In the genomic region with DNA sequence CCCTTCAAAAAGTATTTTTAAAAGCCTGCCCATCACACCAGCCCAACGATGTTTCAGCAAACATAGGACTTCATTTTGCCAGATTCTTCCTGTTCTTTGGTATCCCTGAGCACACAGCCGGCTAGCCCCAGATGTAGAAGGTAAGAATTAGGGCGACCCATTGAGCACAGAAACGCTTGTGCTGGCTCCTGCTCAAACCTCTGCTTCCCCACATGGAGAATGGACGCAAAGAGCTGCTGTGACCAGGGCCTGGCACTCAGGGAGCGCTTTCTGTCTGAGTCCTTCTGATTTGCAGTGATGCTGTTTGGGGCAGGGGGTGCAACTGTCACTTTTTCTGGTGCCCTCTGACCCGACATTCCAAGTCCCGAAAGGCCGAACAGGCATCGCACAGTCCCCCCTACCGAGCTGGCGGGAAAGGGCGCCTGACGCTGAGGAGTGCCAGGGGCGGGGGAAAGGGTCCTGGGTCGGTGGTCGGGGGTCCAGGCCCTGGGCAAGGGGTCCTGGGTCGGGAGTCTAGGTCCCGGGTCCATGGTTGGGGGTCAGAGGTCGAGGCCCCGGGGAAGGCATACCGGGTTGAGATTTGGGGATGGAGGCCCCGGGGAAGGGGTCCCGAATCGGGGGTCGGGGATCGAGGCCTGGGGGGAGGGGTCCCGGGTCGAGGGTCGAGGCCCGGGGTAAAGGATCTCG, we compare ENCODE assay signal across 9 cellular contexts. TPM values are rescaled to one million over a fixed set of nuclear protein-coding genes. Genes with fewer than 3 reads are reported as not detected.
DNase-seq lines count a peak whose midpoint lies in the region; ATAC-seq, FAIRE-seq and TF ChIP-seq lines count a peak whose summit lies in the region.
"Had no signal": no experiment of that assay in that cellular context is flagged by ENCODE, and none has a peak within 500 bp of the region (broad histone marks: within the 10 kb centered on the region; RNA-seq: fewer than 3 reads in every experiment).

No MANE protein-coding gene starts in this region.

- CTCF ChIA-PET in BJ (lab: Yijun Ruan, JAX) = interaction anchor here (2.2 kb wide), 1 partner anchor 205 kb away, joined by 4 read pairs; no protein-coding TSS in a partner anchor

- H3K27me3 ChIP-seq in BJ (ENCODE audit: control insufficient read depth, insufficient read depth, low read length) (no peaks in the 10 kb centered on the region), OCI-LY3 (ENCODE audit: low read depth, low read length) (no peaks in the 10 kb centered on the region)

- peaks cover 8% of the 10 kb centered on the region for H3K4me1 Mint-ChIP-seq in endothelial cell (ENCODE audit: unreplicated experiment)
- peaks cover 19% of the 10 kb centered on the region for H3K4me1 Mint-ChIP-seq in neural crest cell

- H3K27me3 Mint-ChIP-seq in endothelial cell (ENCODE audit: unreplicated experiment) (peaks cover 12% of the 10 kb centered on the region), neural crest cell (ENCODE audit: low read depth) (no peaks in the 10 kb centered on the region)

- H3K9ac ChIP-seq in OCI-LY3 (ENCODE audit: low read length) = peak overlapping the region; percentile 95

- no peaks in the 10 kb centered on the region for H4K20me1 ChIP-seq in OCI-LY3 (ENCODE audit: insufficient read depth, low read length)

- no peaks in the 10 kb centered on the region for H3K9me3 Mint-ChIP-seq in endothelial cell (ENCODE audit: unreplicated experiment)
- H3K9me3 Mint-ChIP-seq in neural crest cell = no peaks in the 10 kb centered on the region

- H3K79me2 ChIP-seq in OCI-LY3 (ENCODE audit: low read length) = peaks cover 44% of the 10 kb centered on the region

- H3K4me2 ChIP-seq in OCI-LY3 (ENCODE audit: low read length) = peak overlapping the region; percentile 88

- 0 out of 2 replicates have a peak overlapping the region, but pooled peaks have one; percentile 31 for H3K27ac ChIP-seq in OCI-LY3 (ENCODE audit: low read length)

- H3K36me3 Mint-ChIP-seq in endothelial cell (ENCODE audit: low read depth, unreplicated experiment) (peaks cover 32% of the 10 kb centered on the region), neural crest cell (ENCODE audit: low read depth) (peaks cover 24% of the 10 kb centered on the region)

- peaks cover 10% of the 10 kb centered on the region for H3K4me1 ChIP-seq in OCI-LY3 (ENCODE audit: low read length)

- POLR2A ChIA-PET in BJ (lab: Charles Lee) = no interaction called here

- H3K4me3 ChIP-seq in BJ (ENCODE audit: low read depth, low read length) (peak overlapping the region; percentile 84), OCI-LY3 (ENCODE audit: low read length) (peak overlapping the region; percentile 95)

- ATAC-seq in HG03039 (IDR thresholded peaks at IDR 0.05; ENCODE audit: unreplicated experiment) = no peak

- H3K9me3 ChIP-seq in OCI-LY3 (ENCODE audit: insufficient read depth, low read length) = no peaks in the 10 kb centered on the region

- H3K36me3 ChIP-seq in BJ (ENCODE audit: control insufficient read depth, insufficient read depth, low read length) (peaks cover 9% of the 10 kb centered on the region), OCI-LY3 (replicated peaks; ENCODE audit: low read depth, low read length) (peaks cover 14% of the 10 kb centered on the region)

- FAIRE-seq in RCC 7860 (lab: Jason Lieb, UNC) = no peak

- peak overlapping the region; percentile 87 for H3K4me3 Mint-ChIP-seq in endothelial cell (ENCODE audit: unreplicated experiment)
- peak overlapping the region; percentile 87 for H3K4me3 Mint-ChIP-seq in neural crest cell

- no peak for TF ChIP-seq CTCF in BJ (IDR thresholded peaks at IDR 0.05; ENCODE audit: insufficient read depth, low read depth, low read length)
- TF ChIP-seq CTCF in OCI-LY3 (IDR thresholded peaks at IDR 0.05; ENCODE audit: low read depth, low read length) = no peak
- no peak for TF ChIP-seq CTCF in endothelial cell (IDR thresholded peaks at IDR 0.05; ENCODE audit: unreplicated experiment)
- TF ChIP-seq CTCF in neural crest cell (conservative IDR thresholded peaks at IDR 0.05) = no peak

- H3K27ac Mint-ChIP-seq in endothelial cell (ENCODE audit: unreplicated experiment) (peak overlapping the region; percentile 72), neural crest cell (ENCODE audit: unreplicated experiment) (no peak overlapping the region)

- no peak overlapping the region for H2AFZ ChIP-seq in OCI-LY3 (ENCODE audit: low read depth, low read length)

- DNase-seq in BJ (ENCODE audit: low read depth) (no peak), endothelial cell (ENCODE audit: low spot score) (no peak), neural crest cell (ENCODE audit: low read depth, low spot score) (no peak), NCI-H69 (lab: John Stamatoyannopoulos, UW) (no peak), SW 1271 (lab: John Stamatoyannopoulos, UW) (no peak), RCC 7860 (ENCODE audit: low spot score) (no peak)
- DNase-seq: NCI-H2227 treated with DMSO at 0.1 percent for 48 hours had no signal

RNA-seq across cellular contexts. Expression of a gene that starts 0.9 kb away (rescaled TPM):
- 58.5 and 105 TPM in 2 replicates for polyA plus RNA-seq in BJ (2011; rRNA removed)
- polyA minus RNA-seq in BJ (2011; rRNA and poly(A)+ RNA removed) = 49.1 and 82.6 TPM in 2 replicates
- total RNA-seq in endothelial cell (ENCODE audit: unreplicated experiment) (104 TPM), neural crest cell (93.9 and 102 TPM in 2 replicates)

RNA-seq across cellular contexts. Expression of a gene that starts 1.1 kb away (rescaled TPM):
- polyA plus RNA-seq in BJ (2011; rRNA removed) = 2.6 TPM in 2 replicates
- 1.3 and 1.6 TPM in 2 replicates for polyA minus RNA-seq in BJ (2011; rRNA and poly(A)+ RNA removed)
- total RNA-seq in endothelial cell (ENCODE audit: unreplicated experiment) (13.8 TPM), neural crest cell (41.7 and 42.6 TPM in 2 replicates)

RNA-seq across cellular contexts. Expression of a gene that starts 29.9 kb away (rescaled TPM):
- 31.5 and 56.0 TPM in 2 replicates for polyA plus RNA-seq in BJ (2011; rRNA removed)
- polyA minus RNA-seq in BJ (2011; rRNA and poly(A)+ RNA removed) = 16.2 and 20.0 TPM in 2 replicates
- total RNA-seq in endothelial cell (ENCODE audit: unreplicated experiment) = 83.2 TPM
- total RNA-seq in neural crest cell = 127 and 131 TPM in 2 replicates

RNA-seq across cellular contexts. Expression of a gene that starts 43.1 kb away (rescaled TPM):
- not detected in 2 replicates for polyA plus RNA-seq in BJ (2011; rRNA removed)
- polyA minus RNA-seq in BJ (2011; rRNA and poly(A)+ RNA removed) = not detected in 2 replicates
- total RNA-seq in endothelial cell (ENCODE audit: unreplicated experiment) (118 TPM), neural crest cell (0.21 and 0.41 TPM in 2 replicates)

RNA-seq across cellular contexts. Expression of a gene that starts 44.9 kb away (rescaled TPM):
- 2.8 and 5.3 TPM in 2 replicates for polyA plus RNA-seq in BJ (2011; rRNA removed)
- 3.3 and 3.7 TPM in 2 replicates for polyA minus RNA-seq in BJ (2011; rRNA and poly(A)+ RNA removed)
- 7.5 TPM for total RNA-seq in endothelial cell (ENCODE audit: unreplicated experiment)
- total RNA-seq in neural crest cell = 8.6 and 10.6 TPM in 2 replicates
